In the genomic region with DNA sequence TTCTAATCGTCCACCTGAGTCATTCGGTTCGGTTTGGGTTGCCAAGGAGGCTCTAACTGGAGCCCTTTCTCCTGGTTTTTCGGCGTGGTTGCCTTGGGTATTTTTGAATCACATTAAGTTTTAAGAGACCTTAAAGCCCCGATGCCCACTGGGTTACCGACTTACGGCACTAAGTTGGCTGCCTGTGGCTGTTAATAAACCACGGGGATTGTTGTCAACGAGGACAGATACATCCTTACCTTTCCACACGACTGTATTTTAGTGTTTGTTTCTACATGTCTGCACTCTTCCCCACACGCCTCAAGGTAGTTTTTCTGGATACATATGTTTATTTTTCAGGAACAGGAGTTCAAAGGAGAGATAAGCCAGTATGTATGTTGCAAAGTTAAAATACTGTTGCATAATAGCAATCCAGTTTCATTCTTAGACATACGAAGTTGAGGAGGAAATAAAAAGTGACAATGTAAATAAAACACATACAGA, we compare ENCODE assay signal across 8 cellular contexts. TPM values are rescaled to one million over a fixed set of nuclear protein-coding genes. Genes with fewer than 3 reads are reported as not detected.
DNase-seq lines count a peak whose midpoint lies in the region; ATAC-seq, FAIRE-seq and TF ChIP-seq lines count a peak whose summit lies in the region.

No MANE protein-coding gene starts in this region.

- no peak overlapping the region for H3K4ac ChIP-seq in mesenchymal stem cell (ENCODE audit: low read depth in 1 of 2, low read length in 2 of 2)

- H3K18ac ChIP-seq in mesenchymal stem cell (ENCODE audit: low read depth in 1 of 2, low read length in 2 of 2) = peak overlapping the region in 1 of 2 experiments; percentile 24

- H3K36me3 ChIP-seq in K562 (ENCODE audit: control insufficient read depth, insufficient read depth, low read length) = peaks cover 2% of the 10 kb centered on the region; the same call in 1 of the 3 replicates
- no peaks in the 10 kb centered on the region for H3K36me3 ChIP-seq in mesenchymal stem cell (ENCODE audit: control insufficient read depth in 1 of 2, insufficient read depth in 2 of 2, low read depth in 1 of 2, low read length in 2 of 2)
- H3K36me3 ChIP-seq in vagina = no peaks in the 10 kb centered on the region

- H2AFZ ChIP-seq in K562 (ENCODE audit: low read depth, low read length) (peak overlapping the region; percentile 52), mesenchymal stem cell (ENCODE audit: low read depth, low read length) (no peak overlapping the region)

- no peak overlapping the region for H3K14ac ChIP-seq in mesenchymal stem cell (ENCODE audit: low read length in 2 of 2)

- H3K79me1 ChIP-seq in mesenchymal stem cell (replicated peaks; ENCODE audit: low read length, poor library complexity, severe bottlenecking) = no peaks in the 10 kb centered on the region

- peak; percentile 46 for FAIRE-seq in K562 (lab: Jason Lieb, UNC)

- peak overlapping the region; percentile 99 for H3K27ac ChIP-seq in K562 (ENCODE audit: extremely low read depth, low read depth, low read length)
- no peak overlapping the region for H3K27ac ChIP-seq in mesenchymal stem cell (ENCODE audit: low read length, poor library complexity, severe bottlenecking)
- peak overlapping the region; percentile 98 for H3K27ac ChIP-seq in vagina

- no peak overlapping the region for H2AK5ac ChIP-seq in mesenchymal stem cell (ENCODE audit: low read length, severe bottlenecking)

- H2BK120ac ChIP-seq in mesenchymal stem cell (ENCODE audit: low read depth, low read length) = no peak overlapping the region

- no peaks in the 10 kb centered on the region for H3K9me1 ChIP-seq in K562 (ENCODE audit: control insufficient read depth, insufficient read depth, low read length)

- intact Hi-C loops in K562 (cut with micrococcal nuclease) = no loop called here
- intact Hi-C loops in vagina (cut with DNase I) = loop anchor here (10.0 kb wide), 1 partner anchor 53 kb away; no protein-coding TSS in a partner anchor

- H3K4me3 ChIP-seq in GM12865 (ENCODE audit: low read depth, low read length) = peak overlapping the region; percentile 90
- peak overlapping the region; percentile 63 for H3K4me3 ChIP-seq in K562
- peak overlapping the region in 1 of 2 experiments; percentile 93 for H3K4me3 ChIP-seq in mesenchymal stem cell (ENCODE audit: insufficient read depth in 1 of 2, low read depth in 1 of 2, low read length in 2 of 2)
- H3K4me3 ChIP-seq in vagina = peak overlapping the region; percentile 66 to 99

- TF ChIP-seq CTCF in GM12865 (IDR thresholded peaks at IDR 0.05; ENCODE audit: insufficient read depth, low read depth, low read length, missing control alignments) (no peak), K562 (IDR thresholded peaks at IDR 0.05 in 2 of 3, conservative IDR thresholded peaks at IDR 0.05 in 1 of 3; ENCODE audit: insufficient read depth in 2 of 3, low read depth in 1 of 3, low read length in 3 of 3) (no peak), vagina (IDR thresholded peaks at IDR 0.05) (no peak)

- DNase-seq in GM12865 (ENCODE audit: low read depth) (peak; percentile 28), MV-4-11 (lab: John Stamatoyannopoulos, UW) (peak; percentile 81), K562 (ENCODE audit: extremely low read depth in 1 of 4, low spot score in 3 of 4) (peak in 1 of 4 experiments; percentile 31), mesenchymal stem cell (peak; percentile 22), vagina (ENCODE audit: extremely low spot score in 2 of 2) (no peak), anterior cingulate cortex (lab: John Stamatoyannopoulos, UW) (no peak), D341Med (ENCODE audit: low spot score) (no peak)

- H4K91ac ChIP-seq in mesenchymal stem cell (ENCODE audit: low read length) = no peak overlapping the region

- no peaks in the 10 kb centered on the region for H4K20me1 ChIP-seq in K562 (replicated peaks; ENCODE audit: control insufficient read depth, insufficient read depth, low read length)

- peak overlapping the region; percentile 70 to 96 for H3K9ac ChIP-seq in K562 (ENCODE audit: insufficient read depth in 1 of 2, low read depth in 2 of 2, low read length in 2 of 2)
- peak overlapping the region; percentile 70 for H3K9ac ChIP-seq in mesenchymal stem cell (ENCODE audit: low read length)

- CTCF ChIA-PET in K562 (lab: Yijun Ruan, JAX; ENCODE audit: low intra/inter-chr PET ratio) = no interaction called here

- H3K4me1 ChIP-seq in K562 (replicated peaks in 1 of 2; ENCODE audit: control insufficient read depth in 2 of 2, insufficient read depth in 2 of 2, low read length in 2 of 2) (peaks cover 4 to 15% of the 10 kb centered on the region in 2 experiments; a peak in 3 of 5 replicates), mesenchymal stem cell (ENCODE audit: control insufficient read depth, insufficient read depth, low read depth, low read length) (no peaks in the 10 kb centered on the region), vagina (peaks cover 13% of the 10 kb centered on the region)

- no peak for ATAC-seq in K562
- ATAC-seq in HG03439 (IDR thresholded peaks at IDR 0.05; ENCODE audit: unreplicated experiment) = no peak

- in situ Hi-C loops in K562 (cut with MboI) = no loop called here

- 1% methylated on average over 13 of the region's 13 CpGs for WGBS in K562 (ENCODE audit: insufficient coverage, low coverage, missing lambda C conversion rate)
- 5% methylated on average over 10 of the region's 13 CpGs for WGBS in mesenchymal stem cell

- TF ChIP-seq RAD21 in K562 (CRISPR knock-in tag; conservative IDR thresholded peaks at IDR 0.05 in 1 of 2, IDR thresholded peaks at IDR 0.05 in 1 of 2) = no peak

- peaks cover 59% of the 10 kb centered on the region for H3K79me2 ChIP-seq in K562 (ENCODE audit: control insufficient read depth, insufficient read depth, low read length)

- no peak overlapping the region for H2BK12ac ChIP-seq in mesenchymal stem cell (ENCODE audit: low read length in 2 of 2)

- POLR2A ChIA-PET in K562 (lab: Yijun Ruan, JAX) = no interaction called here

- no peaks in the 10 kb centered on the region for H3K27me3 ChIP-seq in K562 (ENCODE audit: control insufficient read depth in 2 of 2, insufficient read depth in 2 of 2, low read length in 2 of 2)
- no peaks in the 10 kb centered on the region for H3K27me3 ChIP-seq in mesenchymal stem cell (ENCODE audit: control insufficient read depth in 1 of 2, insufficient read depth in 1 of 2, low read length in 2 of 2)
- no peaks in the 10 kb centered on the region for H3K27me3 ChIP-seq in vagina

- TF ChIP-seq EP300 in K562 (IDR thresholded peaks at IDR 0.05; ENCODE audit: low read length) = no peak

- H3K4me2 ChIP-seq in K562 (ENCODE audit: insufficient read depth, low read length) (peak overlapping the region; percentile 77), mesenchymal stem cell (ENCODE audit: low read length, poor library complexity, severe bottlenecking) (peak overlapping the region; percentile 85)

- no peak overlapping the region for H2BK15ac ChIP-seq in mesenchymal stem cell (ENCODE audit: low read depth, poor library complexity, severe bottlenecking)

- H2BK5ac ChIP-seq in mesenchymal stem cell (ENCODE audit: low read depth, low read length, poor library complexity, severe bottlenecking) = no peak overlapping the region

- BruUV-seq in K562 (replicated peaks; lab: Mats Ljungman, UMichigan) = TSS peak; percentile 54

- H3K23ac ChIP-seq in mesenchymal stem cell (ENCODE audit: low read length in 2 of 2) = no peak overlapping the region

- no peak for TF ChIP-seq POLR2A in K562 (conservative IDR thresholded peaks at IDR 0.05)
- TF ChIP-seq POLR2A in vagina (IDR thresholded peaks at IDR 0.05) = no peak

- no peak overlapping the region for H4K8ac ChIP-seq in mesenchymal stem cell (ENCODE audit: low read length)

- H3K9me3 ChIP-seq in K562 (replicated peaks; ENCODE audit: control insufficient read depth, insufficient read depth, low read depth, low read length) (no peaks in the 10 kb centered on the region), mesenchymal stem cell (ENCODE audit: control insufficient read depth, low read length) (no peaks in the 10 kb centered on the region), vagina (no peaks in the 10 kb centered on the region)

TF ChIP-seq in K562, 482 proteins besides CTCF, POLR2A, EP300 and RAD21 (continues in another document):
- 0 out of 2 replicates have a peak, but pooled peaks have one; percentile 26 for TF ChIP-seq ARID1B (IDR thresholded peaks at IDR 0.05)
- no peak for TF ChIP-seq MEF2D (tag; conservative IDR thresholded peaks at IDR 0.05; ENCODE audit: low read depth)
- TF ChIP-seq EP400 (IDR thresholded peaks at IDR 0.05) = 0 out of 2 replicates have a peak, but pooled peaks have one; percentile 31

RNA-seq across cellular contexts. Expression of a gene that starts 1.2 kb away (rescaled TPM):
- total RNA-seq in K562 (2011; cell fraction: chromatin; rRNA removed; ENCODE audit: low replicate concordance) = 73.2 and 102 TPM in 2 replicates
- 44.5 and 49.1 TPM in 2 replicates for total RNA-seq in K562 (2011; cell fraction: nucleolus; rRNA removed)
- total RNA-seq in K562 (2011; cell fraction: nucleoplasm; rRNA removed) = 74.9 and 79.7 TPM in 2 replicates
- total RNA-seq in K562 (2014; rRNA removed) (149 and 155 TPM in 2 replicates), K562 (2014; rRNA removed; fragmentation: Illumina TruSeq; extraction: Trizol) (214 and 231 TPM in 2 replicates), K562 (2015; rRNA removed; fragmentation: Illumina TruSeq; extraction: Trizol) (213 and 234 TPM in 2 replicates), K562 (2021) (179 and 210 TPM in 2 replicates), vagina (55.2 TPM)
- polyA plus RNA-seq in K562 (2011; rRNA removed) (101 and 158 TPM in 2 replicates), K562 (2014; fragmentation: Illumina TruSeq; extraction: Trizol) (514 and 656 TPM in 2 replicates), K562 (2014; fragmentation: Nextera tagmentation; extraction: Ambion mirVana) (10 to 100 TPM; 13.2 to 24.9 TPM), K562 (2014; rRNA removed) (262 and 274 TPM in 2 replicates)
- polyA plus RNA-seq in K562 (2011; cell fraction: cytosol; rRNA removed) = 28.2 and 50.9 TPM in 2 replicates
- 25.3 and 41.5 TPM in 2 replicates for polyA plus RNA-seq in K562 (2011; cell fraction: nucleus; rRNA removed)
- polyA plus RNA-seq in K562 (2012) = 166 and 298 TPM in 2 replicates
- 111 and 126 TPM in 2 replicates for polyA minus RNA-seq in K562 (2011; rRNA and poly(A)+ RNA removed)
- polyA minus RNA-seq in K562 (2011; cell fraction: cytosol; rRNA and poly(A)+ RNA removed) = 56.1 and 63.8 TPM in 2 replicates
- 21.8 and 39.9 TPM in 2 replicates for polyA minus RNA-seq in K562 (2011; cell fraction: nucleus; rRNA and poly(A)+ RNA removed)
- 146 TPM for polyA plus RNA-seq in mesenchymal stem cell (2013, experiment 1 of 2)
- polyA plus RNA-seq in mesenchymal stem cell (2013, experiment 2 of 2) = 155 TPM

Comparison
In these comparisons a context has a peak if more than half of its experiments do, and no peak if none do; other contexts are left out.
1. DNase-seq: peak in GM12865 (single experiment), MV-4-11 (single experiment) and mesenchymal stem cell (single experiment); none in vagina (0 of 2), anterior cingulate cortex (0 of 58) and D341Med (single experiment).